ENCODE assay signal across 8 cellular contexts in genomic region chr16:30957456-30958163, GRCh38. TPM values are rescaled to one million over a fixed set of nuclear protein-coding genes. Genes with fewer than 3 reads are reported as not detected.
DNase-seq lines count a peak whose midpoint lies in the region; ATAC-seq and TF ChIP-seq lines count a peak whose summit lies in the region.

TSS of gene SETD1A (plus strand) at chr16:30957754. CDS start at chr16:30958732, 978 bp downstream.

- peak in 2 of 4 donors; percentile 37 to 69 for TF ChIP-seq POLR2A in upper lobe of left lung (IDR thresholded peaks at IDR 0.05)

- TF ChIP-seq EP300 in upper lobe of left lung (IDR thresholded peaks at IDR 0.05): no peak

- ATAC-seq in HG02885 (IDR thresholded peaks at IDR 0.05; ENCODE audit: poor library complexity, unreplicated experiment) (peak; percentile 75), heart right ventricle (peak; percentile 90 to 97 (median 94)), upper lobe of left lung (ENCODE audit: low FRiP score in 2 of 2) (peak; percentile 96 to 97)

- in situ Hi-C loops in GM13977 (cut with MboI; ENCODE audit: low pct_unique_long_range_greater_than_20kb, low sequenced_read_pairs, unreplicated experiment): loop anchor here (25.0 kb wide), 2 partner anchors 480 to 930 kb away; partner anchors contain the start of genes COX6A2 and ZNF843

- peak; percentile 98 for DNase-seq in GM13977 (ENCODE audit: low spot score)
- DNase-seq in NCI-H1694 (lab: John Stamatoyannopoulos, UW): peak; percentile 80
- peak; percentile 94 for DNase-seq in amniotic epithelial cell (ENCODE audit: low read depth)
- peak; percentile 96 to 99 for DNase-seq in heart right ventricle
- DNase-seq in posterior vena cava (ENCODE audit: low spot score): peak; percentile 100
- peak; percentile 96 to 97 for DNase-seq in upper lobe of left lung

- peak within 1 kb of the TSS; percentile 94 for H3K4me3 Mint-ChIP-seq in T-helper 1 cell treated with Interleukin-12 subunit alpha and Interleukin-12 subunit beta and Interleukin-4 antibody, amounts not matched to agents 30 μg/mL and 1 μg/mL, for 36 hours

- peaks cover 6 to 36% (median 29%) of the 10 kb centered on the region in 9 donors for H3K4me1 ChIP-seq in heart right ventricle
- peaks cover 13 to 41% (median 19%) of the 10 kb centered on the region in 4 donors for H3K4me1 ChIP-seq in upper lobe of left lung

- H3K27me3 ChIP-seq in heart right ventricle (no peaks in the 10 kb centered on the region), upper lobe of left lung (no peaks in the 10 kb centered on the region)

- H3K27me3 Mint-ChIP-seq in T-helper 1 cell treated with Interleukin-12 subunit alpha and Interleukin-12 subunit beta and Interleukin-4 antibody, amounts not matched to agents 30 μg/mL and 1 μg/mL, for 36 hours (ENCODE audit: low read depth): no peaks in the 10 kb centered on the region

- peaks cover 30% of the 10 kb centered on the region for H3K36me3 Mint-ChIP-seq in T-helper 1 cell treated with Interleukin-12 subunit alpha and Interleukin-12 subunit beta and Interleukin-4 antibody, amounts not matched to agents 30 μg/mL and 1 μg/mL, for 36 hours (ENCODE audit: low read depth)

- TF ChIP-seq CTCF in GM13977 (IDR thresholded peaks at IDR 0.05; ENCODE audit: extremely low read depth, insufficient read depth, missing control alignments): no peak
- TF ChIP-seq CTCF in heart right ventricle (IDR thresholded peaks at IDR 0.05): no peak
- peak in 4 of 6 experiments; percentile 5 to 43 (median 15) for TF ChIP-seq CTCF in upper lobe of left lung (IDR thresholded peaks at IDR 0.05)

- H3K27ac Mint-ChIP-seq in T-helper 1 cell treated with Interleukin-12 subunit alpha and Interleukin-12 subunit beta and Interleukin-4 antibody, amounts not matched to agents 30 μg/mL and 1 μg/mL, for 36 hours: peak within 1 kb of the TSS; percentile 98

- intact Hi-C loops in heart right ventricle (cut with DNase I) (loop anchor here in 3 of 10 donors (5.0 to 10.0 kb wide), 4 partner anchors 75 to 917 kb away; partner anchors contain the start of genes ARMC5 (in 1 of the 3), STX4 (in 1 of the 3), ZNF267 (in 1 of the 3) and ZNF843 (in 1 of the 3)), posterior vena cava (cut with DNase I) (no loop called here)

- H3K27ac ChIP-seq in heart right ventricle (peak within 1 kb of the TSS; percentile 91 to 100 (median 99)), upper lobe of left lung (peak within 1 kb of the TSS; percentile 95 to 98 (median 96))

- H3K9me3 ChIP-seq in heart right ventricle (no peaks in the 10 kb centered on the region), upper lobe of left lung (no peaks in the 10 kb centered on the region)

- H3K9me3 Mint-ChIP-seq in T-helper 1 cell treated with Interleukin-12 subunit alpha and Interleukin-12 subunit beta and Interleukin-4 antibody, amounts not matched to agents 30 μg/mL and 1 μg/mL, for 36 hours: no peaks in the 10 kb centered on the region

- H3K36me3 ChIP-seq in heart right ventricle: peaks cover 0 to 49% (median 36%) of the 10 kb centered on the region in 9 donors
- H3K36me3 ChIP-seq in upper lobe of left lung: peaks cover 20 to 43% (median 30%) of the 10 kb centered on the region in 4 donors

- WGBS in heart right ventricle, 2 donors: 0 to 1% methylated on average over 67 to 83 of the region's 85 CpGs
- WGBS in upper lobe of left lung, 2 donors: 0% methylated on average over 6 to 39 of the region's 85 CpGs

- H3K4me3 ChIP-seq in heart right ventricle (peak within 1 kb of the TSS; percentile 70 to 99 (median 85)), upper lobe of left lung (peak within 1 kb of the TSS; percentile 63 to 98 (median 95))

- H3K4me1 Mint-ChIP-seq in T-helper 1 cell treated with Interleukin-12 subunit alpha and Interleukin-12 subunit beta and Interleukin-4 antibody, amounts not matched to agents 30 μg/mL and 1 μg/mL, for 36 hours (ENCODE audit: low read depth): peaks cover 32% of the 10 kb centered on the region

RNA-seq across cellular contexts. Expression of gene SETD1A, which starts in this region (rescaled TPM):
- total RNA-seq in heart right ventricle: 10 to 100 TPM in 2 of 10 donors, 1 to 10 TPM in 8; 7.5 to 11.4 (median 9.2) TPM
- polyA plus RNA-seq in heart right ventricle: 10 to 100 TPM in 1 of 2 donors, 1 to 10 TPM in 1; 5.8 to 11.2 TPM
- total RNA-seq in posterior vena cava: 10 to 100 TPM; 11.8 to 17.7 TPM
- total RNA-seq in upper lobe of left lung: 10 to 100 TPM in 5 of 6 donors, 1 to 10 TPM in 1; 9.1 to 30.4 (median 17.0) TPM

Comparison
In these comparisons a context has a peak if more than half of its experiments do, and no peak if none do; other contexts are left out.
1. Peak in every context shown above with its lines: DNase-seq, ATAC-seq, H3K4me3 ChIP-seq and H3K27ac ChIP-seq.
2. CTCF ChIP-seq: peak in upper lobe of left lung (4 of 6); none in GM13977 (single experiment) and heart right ventricle (0 of 9).